Comparison of ENCODE assay signal across 19 cellular contexts in genomic region chr2:86371482-86372002, GRCh38. TPM values are rescaled to one million over a fixed set of nuclear protein-coding genes. Genes with fewer than 3 reads are reported as not detected.
DNase-seq lines count a peak whose midpoint lies in the region; ATAC-seq and TF ChIP-seq lines count a peak whose summit lies in the region.
"Had no signal": no experiment of that assay in that cellular context is flagged by ENCODE, and none has a peak within 500 bp of the region (broad histone marks: within the 10 kb centered on the region; RNA-seq: fewer than 3 reads in every experiment).

No MANE protein-coding gene starts in this region.

- H3K36me3 ChIP-seq in CD4-positive, alpha-beta memory T cell (ENCODE audit: insufficient read depth, low read length): no peaks in the 10 kb centered on the region
- H3K36me3 ChIP-seq in mucosa of descending colon (ENCODE audit: low read depth): no peaks in the 10 kb centered on the region
- H3K36me3 ChIP-seq: BE2C, gastroesophageal sphincter, lower lobe of right lung had no signal

- TF ChIP-seq POLR2A in erythroblast (IDR thresholded peaks at IDR 0.05; ENCODE audit: low read length): no peak

- intact Hi-C loops in CD4-positive, alpha-beta memory T cell (cut with micrococcal nuclease): no loop called here
- intact Hi-C loops in activated T-helper 1 cell treated with anti-CD3 and anti-CD28 coated beads, Interleukin-12 subunit alpha, Interleukin-12 subunit beta, Interleukin-2, Interleukin-4 antibody, amounts not matched to agents 30 ng/mL and 10 ng/mL and 1 ng/mL, durations not matched to agents 14 hours and 24 hours and 36 hours (cut with micrococcal nuclease): no loop called here
- intact Hi-C loops in mucosa of descending colon (cut with DNase I, micrococcal nuclease): loop anchor here (5.0 to 10.0 kb wide), 2 partner anchors 147 to 149 kb away; no protein-coding TSS in a partner anchor

- POLR2A ChIA-PET in CD4-positive, alpha-beta memory T cell (lab: Charles Lee; ENCODE audit: partially characterized antibody): interaction anchor here (1.2 to 4.5 kb wide), 2 partner anchors 71 to 176 kb away, joined by 4 to 50 read pairs; partner anchors contain the start of genes IMMT and KDM3A

- H3K27ac ChIP-seq in CD4-positive, alpha-beta memory T cell (ENCODE audit: low read depth, low read length): no peak overlapping the region
- H3K27ac ChIP-seq: lower lobe of right lung had no signal

- peak; percentile 74 for ATAC-seq in mucosa of descending colon
- ATAC-seq: gastroesophageal sphincter, lower lobe of right lung had no signal

- H3K27me3 Mint-ChIP-seq in CD4-positive, alpha-beta memory T cell: no peaks in the 10 kb centered on the region
- peaks cover 11% of the 10 kb centered on the region for H3K27me3 Mint-ChIP-seq in activated T-helper 1 cell treated with anti-CD3 and anti-CD28 coated beads, Interleukin-12 subunit alpha, Interleukin-12 subunit beta, Interleukin-2, Interleukin-4 antibody, amounts not matched to agents 30 ng/mL and 10 ng/mL and 1 ng/mL, durations not matched to agents 14 hours and 24 hours and 36 hours (ENCODE audit: insufficient read depth)

- H3K9me3 Mint-ChIP-seq in CD4-positive, alpha-beta memory T cell: peaks cover 0 to 8% (median under 1%) of the 10 kb centered on the region in 8 donors
- H3K9me3 Mint-ChIP-seq in activated T-helper 1 cell treated with anti-CD3 and anti-CD28 coated beads, Interleukin-12 subunit alpha, Interleukin-12 subunit beta, Interleukin-2, Interleukin-4 antibody, amounts not matched to agents 30 ng/mL and 10 ng/mL and 1 ng/mL, durations not matched to agents 14 hours and 24 hours and 36 hours: no peaks in the 10 kb centered on the region
- H3K9me3 Mint-ChIP-seq: type B pancreatic cell had no signal

- no peak for TF ChIP-seq CTCF in mucosa of descending colon (IDR thresholded peaks at IDR 0.05)

- in situ Hi-C loops in KBM-7 (cut with MboI; ENCODE audit: low pct_unique_long_range_greater_than_20kb, low sequenced_read_pairs): no loop called here

- peaks cover 30 to 61% (median 47%) of the 10 kb centered on the region in 4 donors for H3K4me1 Mint-ChIP-seq in CD4-positive, alpha-beta memory T cell
- H3K4me1 Mint-ChIP-seq in activated T-helper 1 cell treated with anti-CD3 and anti-CD28 coated beads, Interleukin-12 subunit alpha, Interleukin-12 subunit beta, Interleukin-2, Interleukin-4 antibody, amounts not matched to agents 30 ng/mL and 10 ng/mL and 1 ng/mL, durations not matched to agents 14 hours and 24 hours and 36 hours (ENCODE audit: low read depth): peaks cover 20% of the 10 kb centered on the region

- peak overlapping the region; percentile 34 to 87 (median 68) for H3K4me3 Mint-ChIP-seq in CD4-positive, alpha-beta memory T cell
- H3K4me3 Mint-ChIP-seq in activated T-helper 1 cell treated with anti-CD3 and anti-CD28 coated beads, Interleukin-12 subunit alpha, Interleukin-12 subunit beta, Interleukin-2, Interleukin-4 antibody, amounts not matched to agents 30 ng/mL and 10 ng/mL and 1 ng/mL, durations not matched to agents 14 hours and 24 hours and 36 hours: no peak overlapping the region
- H3K4me3 Mint-ChIP-seq: type B pancreatic cell had no signal

- DNase-seq in CD4-positive, alpha-beta memory T cell: no peak
- DNase-seq in KBM-7 (peak; percentile 12), mucosa of descending colon (no peak), iPS-NIHi7 (ENCODE audit: extremely low spot score) (no peak), erythroblast (lab: John Stamatoyannopoulos, UW) (no peak), GDM1 (lab: John Stamatoyannopoulos, UW) (no peak)
- no peak for DNase-seq in activated T-helper 1 cell treated with anti-CD3 and anti-CD28 coated beads, Interleukin-12 subunit alpha, Interleukin-12 subunit beta, Interleukin-2, Interleukin-4 antibody, amounts not matched to agents 30 ng/mL and 10 ng/mL and 1 ng/mL, durations not matched to agents 14 hours and 24 hours and 36 hours (ENCODE audit: low spot score)
- DNase-seq: activated CD4-positive, alpha-beta T cell treated with anti-CD3 and anti-CD28 coated beads, Interleukin-2, amount 50 U/mL, for 1 hour; activated gamma-delta T cell treated with Interleukin-2 at 50 U/mL for 16 hours; BE2C; dermis blood vessel endothelial cell; DMS53; lower lobe of right lung; NCI-H1092 treated with DMSO at 0.1 percent for 48 hours; NCI-H2107; NCI-H526; T-helper 9 cell had no signal

- H3K9me3 ChIP-seq in CD4-positive, alpha-beta memory T cell (ENCODE audit: control insufficient read depth in 1 of 2, low read length in 2 of 2): no peaks in the 10 kb centered on the region
- no peaks in the 10 kb centered on the region for H3K9me3 ChIP-seq in mucosa of descending colon
- H3K9me3 ChIP-seq: BE2C had no signal

- no peak overlapping the region for H3K4me3 ChIP-seq in CD4-positive, alpha-beta memory T cell (ENCODE audit: low read length in 2 of 2)
- H3K4me3 ChIP-seq in mucosa of descending colon: no peak overlapping the region
- H3K4me3 ChIP-seq: gastroesophageal sphincter, lower lobe of right lung had no signal

- peak overlapping the region; percentile 59 to 92 (median 81) for H3K27ac Mint-ChIP-seq in CD4-positive, alpha-beta memory T cell
- peak overlapping the region; percentile 2 for H3K27ac Mint-ChIP-seq in activated T-helper 1 cell treated with anti-CD3 and anti-CD28 coated beads, Interleukin-12 subunit alpha, Interleukin-12 subunit beta, Interleukin-2, Interleukin-4 antibody, amounts not matched to agents 30 ng/mL and 10 ng/mL and 1 ng/mL, durations not matched to agents 14 hours and 24 hours and 36 hours
- H3K27ac Mint-ChIP-seq: type B pancreatic cell had no signal

- H3K4me1 ChIP-seq in CD4-positive, alpha-beta memory T cell (ENCODE audit: insufficient read depth, low read length): peaks cover 35% of the 10 kb centered on the region
- H3K4me1 ChIP-seq in mucosa of descending colon (ENCODE audit: low read depth): peaks cover 22% of the 10 kb centered on the region
- H3K4me1 ChIP-seq: BE2C had no signal

- no peaks in the 10 kb centered on the region for H3K36me3 Mint-ChIP-seq in CD4-positive, alpha-beta memory T cell
- peaks cover 3% of the 10 kb centered on the region for H3K36me3 Mint-ChIP-seq in activated T-helper 1 cell treated with anti-CD3 and anti-CD28 coated beads, Interleukin-12 subunit alpha, Interleukin-12 subunit beta, Interleukin-2, Interleukin-4 antibody, amounts not matched to agents 30 ng/mL and 10 ng/mL and 1 ng/mL, durations not matched to agents 14 hours and 24 hours and 36 hours (ENCODE audit: low read depth)
- H3K36me3 Mint-ChIP-seq: type B pancreatic cell had no signal

- no peaks in the 10 kb centered on the region for H3K27me3 ChIP-seq in CD4-positive, alpha-beta memory T cell (ENCODE audit: insufficient read depth, low read length)
- H3K27me3 ChIP-seq: BE2C, gastroesophageal sphincter had no signal

- CTCF ChIA-PET in CD4-positive, alpha-beta memory T cell (lab: Charles Lee; ENCODE audit: partially characterized antibody): interaction anchor here (1.0 to 2.4 kb wide), 8 partner anchors 21 to 186 kb away, joined by 3 to 20 read pairs (median 5); partner anchors contain the start of gene KDM3A

RNA-seq across cellular contexts. Expression of gene REEP1, which starts 34.1 kb away (rescaled TPM):
- total RNA-seq in CD4-positive, alpha-beta memory T cell: under 1 TPM in 1 of 2 experiments, not detected in 1; 0.15 TPM
- not detected for polyA plus RNA-seq in CD4-positive, alpha-beta memory T cell
- 0.26 and 0.81 TPM in 2 replicates for total RNA-seq in activated T-helper 1 cell treated with anti-CD3 and anti-CD28 coated beads, Interleukin-12 subunit alpha, Interleukin-12 subunit beta, Interleukin-2, Interleukin-4 antibody, amounts not matched to agents 30 ng/mL and 10 ng/mL and 1 ng/mL, durations not matched to agents 14 hours and 24 hours and 36 hours
- total RNA-seq in mucosa of descending colon: 10 to 100 TPM in 1 of 3 donors, 1 to 10 TPM in 2; 3.8 to 50.3 (median 6.1) TPM

Comparison
In these comparisons a context has a peak if more than half of its experiments do, and no peak if none do; other contexts are left out.
1. intact Hi-C loops: an anchor here in mucosa of descending colon (5.0 to 10.0 kb wide); none called in CD4-positive, alpha-beta memory T cell and activated T-helper 1 cell treated with anti-CD3 and anti-CD28 coated beads, Interleukin-12 subunit alpha, Interleukin-12 subunit beta, Interleukin-2, Interleukin-4 antibody, amounts not matched to agents 30 ng/mL and 10 ng/mL and 1 ng/mL, durations not matched to agents 14 hours and 24 hours and 36 hours.